In genomic region chr12:107126688-107127481, GRCh38 we compare ENCODE assay signal across 8 cellular contexts. TPM values are rescaled to one million over a fixed set of nuclear protein-coding genes. Genes with fewer than 3 reads are reported as not detected.
A peak's percentile ranks its signal among the peaks of the same experiment; 100 is the strongest.
DNase-seq lines count a peak whose midpoint lies in the region; ATAC-seq, FAIRE-seq and TF ChIP-seq lines count a peak whose summit lies in the region.

No MANE protein-coding gene starts in this region.

- TF ChIP-seq CTCF in GM12865 (IDR thresholded peaks at IDR 0.05; ENCODE audit: insufficient read depth, low read depth, low read length, missing control alignments): peak; percentile 2
- TF ChIP-seq CTCF in cardiac fibroblast (IDR thresholded peaks at IDR 0.05; ENCODE audit: low read depth, low read length): peak; percentile 29

- no peaks in the 10 kb centered on the region for H3K9me3 Mint-ChIP-seq in activated T-cell treated with anti-CD3 and anti-CD28 coated beads, Interleukin-2, amount 50 U/mL, for 4 hours
- no peaks in the 10 kb centered on the region for H3K9me3 Mint-ChIP-seq in activated CD4-positive, alpha-beta memory T cell treated with anti-CD3 and anti-CD28 coated beads for 36 hours

- FAIRE-seq in RCC 7860 (lab: Jason Lieb, UNC): no peak

- POLR2A ChIA-PET in activated CD4-positive, alpha-beta memory T cell treated with anti-CD3 and anti-CD28 coated beads for 36 hours (lab: Charles Lee): no interaction called here

- H3K4me3 ChIP-seq in GM12865 (ENCODE audit: low read depth, low read length) (no peak overlapping the region), cardiac fibroblast (replicated peaks in 1 of 2; ENCODE audit: low read depth in 2 of 2, low read length in 2 of 2) (no peak overlapping the region)

- CTCF ChIA-PET in activated CD4-positive, alpha-beta memory T cell treated with anti-CD3 and anti-CD28 coated beads for 36 hours (lab: Charles Lee): interaction anchor here (1.0 to 8.5 kb wide), 4 partner anchors 279 to 484 kb away, joined by 3 to 182 read pairs (median 22); no protein-coding TSS in a partner anchor

- no peak overlapping the region for H3K4me3 Mint-ChIP-seq in activated T-cell treated with anti-CD3 and anti-CD28 coated beads, Interleukin-2, amount 50 U/mL, for 4 hours
- no peak overlapping the region for H3K4me3 Mint-ChIP-seq in activated CD4-positive, alpha-beta memory T cell treated with anti-CD3 and anti-CD28 coated beads for 36 hours

- DNase-seq in A172 (ENCODE audit: low spot score): peak; percentile 7
- no peak for DNase-seq in GM12865 (ENCODE audit: low read depth)
- peak; percentile 73 for DNase-seq in NCI-H2227 treated with DMSO at 0.1 percent for 48 hours (lab: John Stamatoyannopoulos, UW)
- peak; percentile 14 to 32 for DNase-seq in cardiac fibroblast (ENCODE audit: low read depth in 2 of 2)
- no peak for DNase-seq in globus pallidus (ENCODE audit: low spot score)
- DNase-seq in activated T-cell treated with anti-CD3 and anti-CD28 coated beads, Interleukin-2, amount 50 U/mL, for 4 hours: no peak
- no peak for DNase-seq in RCC 7860 (ENCODE audit: low spot score)
- DNase-seq in activated CD4-positive, alpha-beta memory T cell treated with anti-CD3 and anti-CD28 coated beads for 36 hours: no peak

- intact Hi-C loops in activated CD4-positive, alpha-beta memory T cell treated with anti-CD3 and anti-CD28 coated beads for 36 hours (cut with micrococcal nuclease): no loop called here

- ATAC-seq in activated T-cell treated with anti-CD3 and anti-CD28 coated beads, Interleukin-2, amount 50 U/mL, for 4 hours: no peak

- H3K27ac Mint-ChIP-seq in activated CD4-positive, alpha-beta memory T cell treated with anti-CD3 and anti-CD28 coated beads for 36 hours: no peak overlapping the region

- no peaks in the 10 kb centered on the region for H3K36me3 Mint-ChIP-seq in activated T-cell treated with anti-CD3 and anti-CD28 coated beads, Interleukin-2, amount 50 U/mL, for 4 hours (ENCODE audit: insufficient read depth)
- no peaks in the 10 kb centered on the region for H3K36me3 Mint-ChIP-seq in activated CD4-positive, alpha-beta memory T cell treated with anti-CD3 and anti-CD28 coated beads for 36 hours

- H3K4me1 Mint-ChIP-seq in activated T-cell treated with anti-CD3 and anti-CD28 coated beads, Interleukin-2, amount 50 U/mL, for 4 hours (ENCODE audit: low read depth): no peaks in the 10 kb centered on the region
- H3K4me1 Mint-ChIP-seq in activated CD4-positive, alpha-beta memory T cell treated with anti-CD3 and anti-CD28 coated beads for 36 hours (ENCODE audit: low read depth): no peaks in the 10 kb centered on the region

- peaks cover 18% of the 10 kb centered on the region for H3K27me3 Mint-ChIP-seq in activated T-cell treated with anti-CD3 and anti-CD28 coated beads, Interleukin-2, amount 50 U/mL, for 4 hours (ENCODE audit: low read depth)
- peaks cover 11% of the 10 kb centered on the region for H3K27me3 Mint-ChIP-seq in activated CD4-positive, alpha-beta memory T cell treated with anti-CD3 and anti-CD28 coated beads for 36 hours

RNA-seq across cellular contexts. Expression of gene CRY1, which starts 33.5 kb away (rescaled TPM):
- total RNA-seq in A172 (2014; rRNA removed; shearing (Covaris generic)): 19.0 and 26.4 TPM in 2 replicates
- 10 to 100 TPM; 30.5 to 34.4 (median 30.5) TPM for total RNA-seq in activated T-cell treated with anti-CD3 and anti-CD28 coated beads, Interleukin-2, amount 50 U/mL, for 4 hours
- total RNA-seq in activated CD4-positive, alpha-beta memory T cell treated with anti-CD3 and anti-CD28 coated beads for 36 hours: 10 to 100 TPM; 23.5 to 24.1 TPM

Comparison
In these comparisons a context has a peak if more than half of its experiments do, and no peak if none do; other contexts are left out.
1. DNase-seq: peak in A172 (single experiment), NCI-H2227 treated with DMSO at 0.1 percent for 48 hours (single experiment) and cardiac fibroblast (2 of 2); none in GM12865 (single experiment), globus pallidus (single experiment), activated T-cell treated with anti-CD3 and anti-CD28 coated beads, Interleukin-2, amount 50 U/mL, for 4 hours (single experiment), RCC 7860 (single experiment) and activated CD4-positive, alpha-beta memory T cell treated with anti-CD3 and anti-CD28 coated beads for 36 hours (single experiment).